ENCODE assay signal across 28 cellular contexts in genomic region chr4:111957992-111958391, GRCh38.
"Had no signal": no experiment of that assay in that cellular context is flagged by ENCODE, and none has a peak within 500 bp of the region (broad histone marks: within the 10 kb centered on the region; RNA-seq: fewer than 3 reads in every experiment).

No MANE protein-coding gene starts in this region.

- H3K36me3 ChIP-seq: WERI-Rb-1 had no signal

- DNase-seq: activated CD4-positive, alpha-beta memory T cell treated with anti-CD3 and anti-CD28 coated beads, Interleukin-2, amount 10 ng/mL, durations not matched to agents 7 days and 5 days; activated CD4-positive, alpha-beta T cell treated with anti-CD3 and anti-CD28 coated beads for 36 hours; activated CD4-positive, alpha-beta T cell treated with anti-CD3 and anti-CD28 coated beads, Interleukin-2, amount 50 U/mL, for 1 hour; activated gamma-delta T cell; activated naive CD4-positive, alpha-beta T cell treated with anti-CD3 and anti-CD28 coated beads for 36 hours; activated T-cell treated with anti-CD3 and anti-CD28 coated beads for 4 hours; activated T-cell treated with anti-CD3 and anti-CD28 coated beads, Interleukin-2, amount 50 U/mL, for 48 hours; amygdala; Kasumi-1; NCI-H1092 treated with DMSO at 0.1 percent for 48 hours; NCI-H1417 treated with DMSO at 0.1 percent for 48 hours; NCI-H1694; NCI-H2029; NCI-H2107; NCI-H2171 treated with DMSO at 0.1 percent for 48 hours; NCI-H226; NCI-H526 treated with DMSO at 0.1 percent for 48 hours; NCI-H82; RPMI8226; T-cell; T-helper 2 cell; T1000; WERI-Rb-1 had no signal

- H3K4me1 Mint-ChIP-seq: activated CD4-positive, alpha-beta memory T cell treated with anti-CD3 and anti-CD28 coated beads, Interleukin-2, amount 10 ng/mL, durations not matched to agents 7 days and 5 days; activated CD4-positive, alpha-beta T cell treated with anti-CD3 and anti-CD28 coated beads for 36 hours; activated T-helper 17 cell treated with anti-CD3 and anti-CD28 coated beads, Interleukin-2, amount 50 U/mL, for 72 hours; brain; central memory CD8-positive, alpha-beta T cell; T-cell had no signal

- H3K27ac ChIP-seq: SK-N-MC, WERI-Rb-1 had no signal

- H3K4me3 ChIP-seq: SK-N-MC had no signal

- H3K27ac Mint-ChIP-seq: activated CD4-positive, alpha-beta memory T cell treated with anti-CD3 and anti-CD28 coated beads, Interleukin-2, amount 10 ng/mL, durations not matched to agents 7 days and 5 days; activated CD4-positive, alpha-beta T cell treated with anti-CD3 and anti-CD28 coated beads for 36 hours; activated naive CD4-positive, alpha-beta T cell treated with anti-CD3 and anti-CD28 coated beads for 36 hours; activated naive CD8-positive, alpha-beta T cell; activated T-helper 17 cell treated with anti-CD3 and anti-CD28 coated beads, Interleukin-2, amount 50 U/mL, for 72 hours; brain; T-cell had no signal

- H3K36me3 Mint-ChIP-seq: activated naive CD8-positive, alpha-beta T cell; brain; T-cell had no signal

- H3K9me3 Mint-ChIP-seq: activated CD4-positive, alpha-beta memory T cell treated with anti-CD3 and anti-CD28 coated beads, Interleukin-2, amount 10 ng/mL, durations not matched to agents 7 days and 5 days; activated naive CD4-positive, alpha-beta T cell treated with anti-CD3 and anti-CD28 coated beads for 36 hours; activated T-helper 17 cell treated with anti-CD3 and anti-CD28 coated beads, Interleukin-2, amount 50 U/mL, for 72 hours; brain; central memory CD8-positive, alpha-beta T cell; T-cell had no signal

- H3K4me3 Mint-ChIP-seq: activated CD4-positive, alpha-beta memory T cell treated with anti-CD3 and anti-CD28 coated beads, Interleukin-2, amount 10 ng/mL, durations not matched to agents 7 days and 5 days; activated CD4-positive, alpha-beta T cell treated with anti-CD3 and anti-CD28 coated beads for 36 hours; activated naive CD4-positive, alpha-beta T cell treated with anti-CD3 and anti-CD28 coated beads for 36 hours; activated naive CD8-positive, alpha-beta T cell; activated T-helper 17 cell treated with anti-CD3 and anti-CD28 coated beads, Interleukin-2, amount 50 U/mL, for 72 hours; brain; central memory CD8-positive, alpha-beta T cell; T-cell had no signal

- H3K27me3 Mint-ChIP-seq: activated CD4-positive, alpha-beta memory T cell treated with anti-CD3 and anti-CD28 coated beads, Interleukin-2, amount 10 ng/mL, durations not matched to agents 7 days and 5 days; activated CD4-positive, alpha-beta T cell treated with anti-CD3 and anti-CD28 coated beads for 36 hours; activated naive CD8-positive, alpha-beta T cell; activated T-helper 17 cell treated with anti-CD3 and anti-CD28 coated beads, Interleukin-2, amount 50 U/mL, for 72 hours; central memory CD8-positive, alpha-beta T cell; T-cell had no signal
